ENCODE assay signal across 1 cellular context in genomic region chr1:33624991-33625870, GRCh38.
TF ChIP-seq lines count a peak whose summit lies in the region.

No MANE protein-coding gene starts in this region.

TF ChIP-seq in SK-N-SH, 30 proteins besides CTCF, POLR2A, EP300 and RAD21 (continued from another document):
- TF ChIP-seq, protein P1, sequence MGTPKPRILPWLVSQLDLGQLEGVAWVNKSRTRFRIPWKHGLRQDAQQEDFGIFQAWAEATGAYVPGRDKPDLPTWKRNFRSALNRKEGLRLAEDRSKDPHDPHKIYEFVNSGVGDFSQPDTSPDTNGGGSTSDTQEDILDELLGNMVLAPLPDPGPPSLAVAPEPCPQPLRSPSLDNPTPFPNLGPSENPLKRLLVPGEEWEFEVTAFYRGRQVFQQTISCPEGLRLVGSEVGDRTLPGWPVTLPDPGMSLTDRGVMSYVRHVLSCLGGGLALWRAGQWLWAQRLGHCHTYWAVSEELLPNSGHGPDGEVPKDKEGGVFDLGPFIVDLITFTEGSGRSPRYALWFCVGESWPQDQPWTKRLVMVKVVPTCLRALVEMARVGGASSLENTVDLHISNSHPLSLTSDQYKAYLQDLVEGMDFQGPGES (IDR thresholded peaks at IDR 0.05; ENCODE audit: low read depth, low read length) = no peak
- TF ChIP-seq, protein P2, sequence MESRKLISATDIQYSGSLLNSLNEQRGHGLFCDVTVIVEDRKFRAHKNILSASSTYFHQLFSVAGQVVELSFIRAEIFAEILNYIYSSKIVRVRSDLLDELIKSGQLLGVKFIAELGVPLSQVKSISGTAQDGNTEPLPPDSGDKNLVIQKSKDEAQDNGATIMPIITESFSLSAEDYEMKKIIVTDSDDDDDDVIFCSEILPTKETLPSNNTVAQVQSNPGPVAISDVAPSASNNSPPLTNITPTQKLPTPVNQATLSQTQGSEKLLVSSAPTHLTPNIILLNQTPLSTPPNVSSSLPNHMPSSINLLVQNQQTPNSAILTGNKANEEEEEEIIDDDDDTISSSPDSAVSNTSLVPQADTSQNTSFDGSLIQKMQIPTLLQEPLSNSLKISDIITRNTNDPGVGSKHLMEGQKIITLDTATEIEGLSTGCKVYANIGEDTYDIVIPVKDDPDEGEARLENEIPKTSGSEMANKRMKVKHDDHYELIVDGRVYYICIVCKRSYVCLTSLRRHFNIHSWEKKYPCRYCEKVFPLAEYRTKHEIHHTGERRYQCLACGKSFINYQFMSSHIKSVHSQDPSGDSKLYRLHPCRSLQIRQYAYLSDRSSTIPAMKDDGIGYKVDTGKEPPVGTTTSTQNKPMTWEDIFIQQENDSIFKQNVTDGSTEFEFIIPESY (IDR thresholded peaks at IDR 0.05; ENCODE audit: borderline replicate concordance, low read depth) = no peak
- TF ChIP-seq, protein P3, sequence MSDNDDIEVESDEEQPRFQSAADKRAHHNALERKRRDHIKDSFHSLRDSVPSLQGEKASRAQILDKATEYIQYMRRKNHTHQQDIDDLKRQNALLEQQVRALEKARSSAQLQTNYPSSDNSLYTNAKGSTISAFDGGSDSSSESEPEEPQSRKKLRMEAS (IDR thresholded peaks at IDR 0.05; ENCODE audit: low read depth) = no peak
- no peak for TF ChIP-seq RCOR1 (IDR thresholded peaks at IDR 0.05; ENCODE audit: low read length)
- no peak for TF ChIP-seq POLR2AphosphoS5 (IDR thresholded peaks at IDR 0.05; ENCODE audit: low read depth, low read length)
- no peak for TF ChIP-seq MXI1 (IDR thresholded peaks at IDR 0.05; ENCODE audit: low read depth, low read length)
- TF ChIP-seq, protein P4, sequence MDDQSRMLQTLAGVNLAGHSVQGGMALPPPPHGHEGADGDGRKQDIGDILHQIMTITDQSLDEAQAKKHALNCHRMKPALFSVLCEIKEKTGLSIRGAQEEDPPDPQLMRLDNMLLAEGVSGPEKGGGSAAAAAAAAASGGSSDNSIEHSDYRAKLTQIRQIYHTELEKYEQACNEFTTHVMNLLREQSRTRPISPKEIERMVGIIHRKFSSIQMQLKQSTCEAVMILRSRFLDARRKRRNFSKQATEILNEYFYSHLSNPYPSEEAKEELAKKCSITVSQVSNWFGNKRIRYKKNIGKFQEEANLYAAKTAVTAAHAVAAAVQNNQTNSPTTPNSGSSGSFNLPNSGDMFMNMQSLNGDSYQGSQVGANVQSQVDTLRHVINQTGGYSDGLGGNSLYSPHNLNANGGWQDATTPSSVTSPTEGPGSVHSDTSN (IDR thresholded peaks at IDR 0.05) = no peak
- no peak for TF ChIP-seq ELF1 (IDR thresholded peaks at IDR 0.05)
TF ChIP-seq in SK-N-SH: peak in this region for 0.
